ENCODE assay signal across 10 cellular contexts in genomic region chr4:162959056-162959455, GRCh38.
DNase-seq lines count a peak whose midpoint lies in the region; ATAC-seq and TF ChIP-seq lines count a peak whose summit lies in the region.
"Had no signal": no experiment of that assay in that cellular context is flagged by ENCODE, and none has a peak within 500 bp of the region (broad histone marks: within the 10 kb centered on the region; RNA-seq: fewer than 3 reads in every experiment).

No MANE protein-coding gene starts in this region.

- DNase-seq in NAMALWA (ENCODE audit: low spot score), result peak; percentile 26
- DNase-seq in right lobe of liver, result no peak
- DNase-seq in sciatic nerve (ENCODE audit: low spot score), result no peak
- no peak for DNase-seq in NCI-H1092 (lab: John Stamatoyannopoulos, UW)
- DNase-seq in NCI-H1694 treated with DMSO at 0.1 percent for 48 hours (lab: John Stamatoyannopoulos, UW), result no peak
- no peak for DNase-seq in C1 segment of cervical spinal cord (lab: John Stamatoyannopoulos, UW)
- DNase-seq: NCI-H345 had no signal

- H3K27me3 ChIP-seq in right lobe of liver, result no peaks in the 10 kb centered on the region
- H3K27me3 ChIP-seq: vagina had no signal

- no peak for TF ChIP-seq POLR2A in right lobe of liver (IDR thresholded peaks at IDR 0.05)

- ATAC-seq in GM21619 (IDR thresholded peaks at IDR 0.05; ENCODE audit: unreplicated experiment) (peak; percentile 58), right lobe of liver (peak in 3 of 4 donors; percentile 29 to 35 (median 30)), sciatic nerve (no peak)

- no peak overlapping the region for H3K4me3 ChIP-seq in right lobe of liver
- H3K4me3 ChIP-seq: vagina had no signal

- TF ChIP-seq CTCF in GM12874 (IDR thresholded peaks at IDR 0.05; ENCODE audit: insufficient read depth, low read depth, low read length) (peak; percentile 25; the same call in 1 of the 2 replicates), right lobe of liver (IDR thresholded peaks at IDR 0.05) (peak in 1 of 4 donors; percentile 8)

- intact Hi-C loops in right lobe of liver (cut with DNase I) (no loop called here), sciatic nerve (cut with DNase I) (no loop called here)

- no peak overlapping the region for H3K27ac ChIP-seq in right lobe of liver
- H3K27ac ChIP-seq: vagina had no signal

- 39% methylated on average over 2 of the region's 2 CpGs for WGBS in right lobe of liver (ENCODE audit: insufficient coverage, low coverage, low lambda C conversion rate, missing lambda C conversion rate)

- no peaks in the 10 kb centered on the region for H3K36me3 ChIP-seq in right lobe of liver
- H3K36me3 ChIP-seq: vagina had no signal

- H3K4me1 ChIP-seq in right lobe of liver, result no peaks in the 10 kb centered on the region
- H3K4me1 ChIP-seq: vagina had no signal

- H3K9me3 ChIP-seq in right lobe of liver, result no peaks in the 10 kb centered on the region
- H3K9me3 ChIP-seq: vagina had no signal
